24 cellular contexts compared by ENCODE assay signal in genomic region chr4:57491388-57491787, GRCh38.
DNase-seq lines count a peak whose midpoint lies in the region; ATAC-seq, FAIRE-seq and TF ChIP-seq lines count a peak whose summit lies in the region.
"Had no signal": no experiment of that assay in that cellular context is flagged by ENCODE, and none has a peak within 500 bp of the region (broad histone marks: within the 10 kb centered on the region; RNA-seq: fewer than 3 reads in every experiment).

No MANE protein-coding gene starts in this region.

- no peak for TF ChIP-seq RAD21 in A549 (conservative IDR thresholded peaks at IDR 0.05 in 1 of 2, IDR thresholded peaks at IDR 0.05 in 1 of 2)

- H3K27me3 ChIP-seq in heart left ventricle, result no peaks in the 10 kb centered on the region
- H3K27me3 ChIP-seq in right cardiac atrium (ENCODE audit: control insufficient read depth, insufficient read depth), result no peaks in the 10 kb centered on the region
- H3K27me3 ChIP-seq in sigmoid colon, result no peaks in the 10 kb centered on the region
- H3K27me3 ChIP-seq: BE2C; BLaER1 treated with 17β-estradiol and CSF1 and Interleukin-3, amounts not matched to agents 10 nM and 100 nM had no signal

- H3K4me2 ChIP-seq in A549, result peak overlapping the region; percentile 74
- H3K4me2 ChIP-seq: BLaER1 treated with 17β-estradiol and CSF1 and Interleukin-3, amounts not matched to agents 10 nM and 100 nM had no signal

- H3K27ac ChIP-seq in heart left ventricle (peak overlapping the region in 7 of 12 donors; percentile 12 to 52 (median 39)), right cardiac atrium (ENCODE audit: low read length) (no peak overlapping the region), A549 (peak overlapping the region; percentile 71 to 78), sigmoid colon (peak overlapping the region in 3 of 4 donors; percentile 61 to 65 (median 64))
- H3K27ac ChIP-seq: 22Rv1; BLaER1 treated with 17β-estradiol and CSF1 and Interleukin-3, amounts not matched to agents 10 nM and 100 nM had no signal

- peak in 2 of 3 experiments; percentile 5 to 42 for DNase-seq in NCI-H1417 (lab: John Stamatoyannopoulos, UW)
- no peak for DNase-seq in NCI-H1417 treated with DMSO at 0.1 percent for 48 hours (lab: John Stamatoyannopoulos, UW)
- DNase-seq in heart left ventricle, result no peak
- DNase-seq in right cardiac atrium, result no peak
- DNase-seq in A549 (ENCODE audit: low read depth in 1 of 2, low spot score in 1 of 2), result no peak
- no peak for DNase-seq in sigmoid colon
- DNase-seq in NCI-H774 (lab: John Stamatoyannopoulos, UW), result no peak
- DNase-seq in GM12891 (ENCODE audit: insufficient read length, low spot score), result no peak
- DNase-seq: ACHN; AML-193; BE2C; CD4-positive, alpha-beta T cell; CD8-positive, alpha-beta memory T cell; DMS 273 treated with DMSO at 0.1 percent for 48 hours; DMS79 treated with DMSO at 0.1 percent for 48 hours; GF-D8; GOT3; HFFc6 had no signal

- CTCF ChIA-PET in A549 (lab: Yijun Ruan, JAX), result no interaction called here

- no peaks in the 10 kb centered on the region for H3K36me3 ChIP-seq in heart left ventricle
- H3K36me3 ChIP-seq in sigmoid colon, result no peaks in the 10 kb centered on the region
- H3K36me3 ChIP-seq: BE2C; BLaER1 treated with 17β-estradiol and CSF1 and Interleukin-3, amounts not matched to agents 10 nM and 100 nM; HAP-1 had no signal

- TF ChIP-seq EP300 in A549 (IDR thresholded peaks at IDR 0.05) (no peak), sigmoid colon (IDR thresholded peaks at IDR 0.05) (no peak)

- 43 to 56% (median 48%) methylated on average over 3 of the region's 3 CpGs for WGBS in heart left ventricle, 4 donors
- WGBS in right cardiac atrium, result 67% methylated on average over 3 of the region's 3 CpGs
- WGBS in A549 (ENCODE audit: missing lambda C conversion rate), result 45% methylated on average over 3 of the region's 3 CpGs
- 69 to 84% methylated on average over 3 of the region's 3 CpGs for WGBS in sigmoid colon, 2 donors

- H3K4me1 ChIP-seq in heart left ventricle (peaks cover 0 to 18% (median 0%) of the 10 kb centered on the region in 12 donors), right cardiac atrium (ENCODE audit: control insufficient read depth, insufficient read depth, low read length) (no peaks in the 10 kb centered on the region), A549 (peaks cover 27% of the 10 kb centered on the region; the same call in 2 of the 3 replicates), sigmoid colon (peaks cover 0 to 11% (median 2%) of the 10 kb centered on the region in 4 donors)
- H3K4me1 ChIP-seq: BE2C, HAP-1 had no signal

- POLR2A ChIA-PET in A549 (lab: Yijun Ruan, JAX), result no interaction called here

- H3K4me3 ChIP-seq in heart left ventricle, result no peak overlapping the region
- no peak overlapping the region for H3K4me3 ChIP-seq in right cardiac atrium (ENCODE audit: low read length)
- H3K4me3 ChIP-seq in A549, result no peak overlapping the region
- no peak overlapping the region for H3K4me3 ChIP-seq in sigmoid colon
- H3K4me3 ChIP-seq: BLaER1 treated with 17β-estradiol and CSF1 and Interleukin-3, amounts not matched to agents 10 nM and 100 nM; HAP-1 had no signal

- H3K9me3 ChIP-seq in heart left ventricle, result no peaks in the 10 kb centered on the region
- no peaks in the 10 kb centered on the region for H3K9me3 ChIP-seq in right cardiac atrium (ENCODE audit: control insufficient read depth, low read length)
- H3K9me3 ChIP-seq in A549, result no peaks in the 10 kb centered on the region
- no peaks in the 10 kb centered on the region for H3K9me3 ChIP-seq in sigmoid colon
- H3K9me3 ChIP-seq: BE2C, HAP-1 had no signal

- peak in 2 of 4 donors; percentile 47 to 48 for ATAC-seq in heart left ventricle
- ATAC-seq in right cardiac atrium, result no peak
- no peak for ATAC-seq in A549

- TF ChIP-seq POLR2A in heart left ventricle (IDR thresholded peaks at IDR 0.05), result no peak
- TF ChIP-seq POLR2A in A549 (IDR thresholded peaks at IDR 0.05; ENCODE audit: low read length), result no peak
- TF ChIP-seq POLR2A in sigmoid colon (IDR thresholded peaks at IDR 0.05), result no peak
- no peak for TF ChIP-seq POLR2A in GM12891 (IDR thresholded peaks at IDR 0.05; ENCODE audit: low read depth, low read length)

- intact Hi-C loops in heart left ventricle (cut with DNase I) (loop anchor here in 2 of 10 donors (10.0 kb wide), 2 partner anchors 243 to 383 kb away; no protein-coding TSS in a partner anchor), right cardiac atrium (cut with DNase I) (no loop called here), sigmoid colon (cut with DNase I) (no loop called here)

- TF ChIP-seq CTCF in heart left ventricle (IDR thresholded peaks at IDR 0.05) (no peak), A549 (IDR thresholded peaks at IDR 0.05) (no peak), sigmoid colon (IDR thresholded peaks at IDR 0.05) (no peak)

- FAIRE-seq in A549 (lab: Jason Lieb, UNC) (no peak), GM12891 (lab: Jason Lieb, UNC) (no peak)
- FAIRE-seq: A204.1, GM12892, H54 had no signal

TF ChIP-seq in A549, 52 proteins besides CTCF, POLR2A, EP300 and RAD21:
- TF ChIP-seq FOSL2 (IDR thresholded peaks at IDR 0.05) (no peak), FOSL2 (CRISPR knock-in tag; IDR thresholded peaks at IDR 0.05) (0 out of 2 replicates have a peak, but pooled peaks have one; percentile 6), PHF8 (IDR thresholded peaks at IDR 0.05; ENCODE audit: borderline replicate concordance, low read depth) (no peak)

TF ChIP-seq in GM12891, 5 proteins besides CTCF, POLR2A, EP300 and RAD21:
- TF ChIP-seq PAX5 (IDR thresholded peaks at IDR 0.05; ENCODE audit: insufficient read depth, low read length, severe bottlenecking) (no peak), POU2F2 (IDR thresholded peaks at IDR 0.05; ENCODE audit: low read depth, low read length) (no peak), TAF1 (IDR thresholded peaks at IDR 0.05; ENCODE audit: low read depth, low read length) (no peak), SPI1 (IDR thresholded peaks at IDR 0.05; ENCODE audit: low read depth, low read length) (no peak), POLR2AphosphoS5 (IDR thresholded peaks at IDR 0.05; ENCODE audit: low read depth, low read length) (no peak)

Comparison
In these comparisons a context has a peak if more than half of its experiments do, and no peak if none do; other contexts are left out.
1. DNase-seq: peak in NCI-H1417 (2 of 3); none in NCI-H1417 treated with DMSO at 0.1 percent for 48 hours (single experiment), heart left ventricle (0 of 5), right cardiac atrium (0 of 3), A549 (0 of 2), sigmoid colon (single experiment), NCI-H774 (single experiment) and GM12891 (single experiment).